Comparison of ENCODE assay signal across 1 cellular context in the genomic region with DNA sequence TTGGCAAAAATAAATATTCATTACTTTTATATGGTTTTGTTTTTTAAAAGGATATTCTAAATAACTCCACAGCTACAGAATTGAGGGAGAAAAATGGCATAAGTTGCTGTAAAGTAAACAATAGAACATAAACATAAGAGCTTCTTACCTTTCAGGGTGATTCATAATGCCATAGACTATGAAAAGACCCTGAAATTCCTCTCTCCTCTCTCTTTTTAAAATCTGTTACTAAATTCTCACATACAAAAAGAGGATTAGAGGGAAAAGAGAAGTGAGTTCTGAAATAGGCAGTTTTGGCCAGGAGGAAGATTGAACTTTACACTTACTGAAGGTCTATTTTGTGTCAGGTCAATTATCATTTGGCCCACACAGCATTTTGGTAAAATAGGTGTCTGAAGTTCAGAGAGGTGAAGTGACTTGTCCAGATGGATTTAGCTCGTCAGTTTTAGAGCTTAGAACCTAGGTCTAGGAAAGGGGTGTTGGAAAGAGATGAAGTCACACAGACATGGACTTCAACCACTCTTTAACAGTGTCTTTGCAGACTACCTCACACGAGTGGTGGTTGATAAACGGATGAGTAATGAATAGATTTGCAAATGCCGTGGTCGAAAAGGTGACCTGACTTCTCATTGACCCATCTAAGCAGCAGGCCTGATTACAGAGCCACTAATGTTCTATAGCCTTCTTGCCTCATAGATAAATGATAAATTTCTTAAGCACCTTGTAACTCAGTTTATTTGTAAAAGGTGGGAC.
TF ChIP-seq lines count a peak whose summit lies in the region.

No MANE protein-coding gene starts in this region.

TF ChIP-seq in K562, 482 proteins besides CTCF, POLR2A, EP300 and RAD21 (continued from another document):
- TF ChIP-seq, protein P1, sequence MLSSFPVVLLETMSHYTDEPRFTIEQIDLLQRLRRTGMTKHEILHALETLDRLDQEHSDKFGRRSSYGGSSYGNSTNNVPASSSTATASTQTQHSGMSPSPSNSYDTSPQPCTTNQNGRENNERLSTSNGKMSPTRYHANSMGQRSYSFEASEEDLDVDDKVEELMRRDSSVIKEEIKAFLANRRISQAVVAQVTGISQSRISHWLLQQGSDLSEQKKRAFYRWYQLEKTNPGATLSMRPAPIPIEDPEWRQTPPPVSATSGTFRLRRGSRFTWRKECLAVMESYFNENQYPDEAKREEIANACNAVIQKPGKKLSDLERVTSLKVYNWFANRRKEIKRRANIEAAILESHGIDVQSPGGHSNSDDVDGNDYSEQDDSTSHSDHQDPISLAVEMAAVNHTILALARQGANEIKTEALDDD (IDR thresholded peaks at IDR 0.05) = no peak; the same call in 1 of the 2 replicates
- no peak for TF ChIP-seq BRD4 (IDR thresholded peaks at IDR 0.05)
- no peak for TF ChIP-seq CTBP1 (IDR thresholded peaks at IDR 0.05; ENCODE audit: borderline replicate concordance)
- TF ChIP-seq TGIF2 (CRISPR knock-in tag; IDR thresholded peaks at IDR 0.05) = no peak
- no peak for TF ChIP-seq ZNF589 (CRISPR knock-in tag; IDR thresholded peaks at IDR 0.05; ENCODE audit: low read depth)
- TF ChIP-seq HMG20B (CRISPR knock-in tag; IDR thresholded peaks at IDR 0.05) = no peak
- TF ChIP-seq, protein P2, sequence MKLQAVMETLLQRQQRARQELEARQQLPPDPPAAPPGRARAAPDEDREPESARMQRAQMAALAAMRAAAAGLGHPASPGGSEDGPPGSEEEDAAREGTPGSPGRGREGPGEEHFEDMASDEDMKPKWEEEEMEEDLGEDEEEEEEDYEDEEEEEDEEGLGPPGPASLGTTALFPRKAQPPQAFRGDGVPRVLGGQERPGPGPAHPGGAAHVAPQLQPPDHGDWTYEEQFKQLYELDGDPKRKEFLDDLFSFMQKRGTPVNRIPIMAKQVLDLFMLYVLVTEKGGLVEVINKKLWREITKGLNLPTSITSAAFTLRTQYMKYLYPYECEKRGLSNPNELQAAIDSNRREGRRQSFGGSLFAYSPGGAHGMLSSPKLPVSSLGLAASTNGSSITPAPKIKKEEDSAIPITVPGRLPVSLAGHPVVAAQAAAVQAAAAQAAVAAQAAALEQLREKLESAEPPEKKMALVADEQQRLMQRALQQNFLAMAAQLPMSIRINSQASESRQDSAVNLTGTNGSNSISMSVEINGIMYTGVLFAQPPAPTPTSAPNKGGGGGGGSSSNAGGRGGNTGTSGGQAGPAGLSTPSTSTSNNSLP (IDR thresholded peaks at IDR 0.05; ENCODE audit: borderline replicate concordance, low read depth, low read length) = no peak
- no peak for TF ChIP-seq RFX5 (IDR thresholded peaks at IDR 0.05; ENCODE audit: low read depth, low read length)
- no peak for TF ChIP-seq ESRRA (IDR thresholded peaks at IDR 0.05; ENCODE audit: borderline replicate concordance, low read depth)
- TF ChIP-seq, protein P3, sequence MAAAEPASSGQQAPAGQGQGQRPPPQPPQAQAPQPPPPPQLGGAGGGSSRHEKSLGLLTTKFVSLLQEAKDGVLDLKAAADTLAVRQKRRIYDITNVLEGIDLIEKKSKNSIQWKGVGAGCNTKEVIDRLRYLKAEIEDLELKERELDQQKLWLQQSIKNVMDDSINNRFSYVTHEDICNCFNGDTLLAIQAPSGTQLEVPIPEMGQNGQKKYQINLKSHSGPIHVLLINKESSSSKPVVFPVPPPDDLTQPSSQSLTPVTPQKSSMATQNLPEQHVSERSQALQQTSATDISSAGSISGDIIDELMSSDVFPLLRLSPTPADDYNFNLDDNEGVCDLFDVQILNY (CRISPR knock-in tag; IDR thresholded peaks at IDR 0.05) = no peak
- TF ChIP-seq HNRNPL (IDR thresholded peaks at IDR 0.05; ENCODE audit: low read depth, low read length) = no peak
- no peak for TF ChIP-seq WHSC1 (IDR thresholded peaks at IDR 0.05; ENCODE audit: low read length)
- no peak for TF ChIP-seq GATAD2A (IDR thresholded peaks at IDR 0.05)
- TF ChIP-seq RAD51 (IDR thresholded peaks at IDR 0.05; ENCODE audit: borderline replicate concordance, low read depth) = no peak
- no peak for TF ChIP-seq CREM (IDR thresholded peaks at IDR 0.05; ENCODE audit: low read depth)
- TF ChIP-seq TEAD4 (IDR thresholded peaks at IDR 0.05; ENCODE audit: low read length) = peak; percentile 50; the same call in 1 of the 2 replicates
- TF ChIP-seq TEAD4 (CRISPR knock-in tag; IDR thresholded peaks at IDR 0.05; ENCODE audit: borderline replicate concordance) = no peak
- TF ChIP-seq ZBTB1 (CRISPR knock-in tag; IDR thresholded peaks at IDR 0.05; ENCODE audit: borderline replicate concordance, low read depth) = no peak
- peak; percentile 67 for TF ChIP-seq CBFA2T3 (IDR thresholded peaks at IDR 0.05)
- TF ChIP-seq, protein P4, sequence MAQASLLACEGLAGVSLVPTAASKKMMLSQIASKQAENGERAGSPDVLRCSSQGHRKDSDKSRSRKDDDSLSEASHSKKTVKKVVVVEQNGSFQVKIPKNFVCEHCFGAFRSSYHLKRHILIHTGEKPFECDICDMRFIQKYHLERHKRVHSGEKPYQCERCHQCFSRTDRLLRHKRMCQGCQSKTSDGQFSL (CRISPR knock-in tag; IDR thresholded peaks at IDR 0.05) = no peak
- TF ChIP-seq, protein P4 (tag; IDR thresholded peaks at IDR 0.05) = no peak
- no peak for TF ChIP-seq RBM17 (IDR thresholded peaks at IDR 0.05; ENCODE audit: borderline replicate concordance, low read depth, low read length)
- TF ChIP-seq MTA3 (IDR thresholded peaks at IDR 0.05; ENCODE audit: borderline replicate concordance) = no peak
- TF ChIP-seq, protein P5, sequence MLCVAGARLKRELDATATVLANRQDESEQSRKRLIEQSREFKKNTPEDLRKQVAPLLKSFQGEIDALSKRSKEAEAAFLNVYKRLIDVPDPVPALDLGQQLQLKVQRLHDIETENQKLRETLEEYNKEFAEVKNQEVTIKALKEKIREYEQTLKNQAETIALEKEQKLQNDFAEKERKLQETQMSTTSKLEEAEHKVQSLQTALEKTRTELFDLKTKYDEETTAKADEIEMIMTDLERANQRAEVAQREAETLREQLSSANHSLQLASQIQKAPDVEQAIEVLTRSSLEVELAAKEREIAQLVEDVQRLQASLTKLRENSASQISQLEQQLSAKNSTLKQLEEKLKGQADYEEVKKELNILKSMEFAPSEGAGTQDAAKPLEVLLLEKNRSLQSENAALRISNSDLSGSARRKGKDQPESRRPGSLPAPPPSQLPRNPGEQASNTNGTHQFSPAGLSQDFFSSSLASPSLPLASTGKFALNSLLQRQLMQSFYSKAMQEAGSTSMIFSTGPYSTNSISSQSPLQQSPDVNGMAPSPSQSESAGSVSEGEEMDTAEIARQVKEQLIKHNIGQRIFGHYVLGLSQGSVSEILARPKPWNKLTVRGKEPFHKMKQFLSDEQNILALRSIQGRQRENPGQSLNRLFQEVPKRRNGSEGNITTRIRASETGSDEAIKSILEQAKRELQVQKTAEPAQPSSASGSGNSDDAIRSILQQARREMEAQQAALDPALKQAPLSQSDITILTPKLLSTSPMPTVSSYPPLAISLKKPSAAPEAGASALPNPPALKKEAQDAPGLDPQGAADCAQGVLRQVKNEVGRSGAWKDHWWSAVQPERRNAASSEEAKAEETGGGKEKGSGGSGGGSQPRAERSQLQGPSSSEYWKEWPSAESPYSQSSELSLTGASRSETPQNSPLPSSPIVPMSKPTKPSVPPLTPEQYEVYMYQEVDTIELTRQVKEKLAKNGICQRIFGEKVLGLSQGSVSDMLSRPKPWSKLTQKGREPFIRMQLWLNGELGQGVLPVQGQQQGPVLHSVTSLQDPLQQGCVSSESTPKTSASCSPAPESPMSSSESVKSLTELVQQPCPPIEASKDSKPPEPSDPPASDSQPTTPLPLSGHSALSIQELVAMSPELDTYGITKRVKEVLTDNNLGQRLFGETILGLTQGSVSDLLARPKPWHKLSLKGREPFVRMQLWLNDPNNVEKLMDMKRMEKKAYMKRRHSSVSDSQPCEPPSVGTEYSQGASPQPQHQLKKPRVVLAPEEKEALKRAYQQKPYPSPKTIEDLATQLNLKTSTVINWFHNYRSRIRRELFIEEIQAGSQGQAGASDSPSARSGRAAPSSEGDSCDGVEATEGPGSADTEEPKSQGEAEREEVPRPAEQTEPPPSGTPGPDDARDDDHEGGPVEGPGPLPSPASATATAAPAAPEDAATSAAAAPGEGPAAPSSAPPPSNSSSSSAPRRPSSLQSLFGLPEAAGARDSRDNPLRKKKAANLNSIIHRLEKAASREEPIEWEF (CRISPR knock-in tag; IDR thresholded peaks at IDR 0.05) = no peak
- TF ChIP-seq YBX1 (IDR thresholded peaks at IDR 0.05) = no peak
- peak; percentile 38; the same call in 1 of the 2 replicates for TF ChIP-seq CBFA2T2 (conservative IDR thresholded peaks at IDR 0.05)
- TF ChIP-seq SREBF2 (CRISPR knock-in tag; IDR thresholded peaks at IDR 0.05) = no peak
- no peak for TF ChIP-seq RBM15 (IDR thresholded peaks at IDR 0.05; ENCODE audit: insufficient read depth, low read length)
